Comparison of ENCODE assay signal across 19 cellular contexts in the genomic region with DNA sequence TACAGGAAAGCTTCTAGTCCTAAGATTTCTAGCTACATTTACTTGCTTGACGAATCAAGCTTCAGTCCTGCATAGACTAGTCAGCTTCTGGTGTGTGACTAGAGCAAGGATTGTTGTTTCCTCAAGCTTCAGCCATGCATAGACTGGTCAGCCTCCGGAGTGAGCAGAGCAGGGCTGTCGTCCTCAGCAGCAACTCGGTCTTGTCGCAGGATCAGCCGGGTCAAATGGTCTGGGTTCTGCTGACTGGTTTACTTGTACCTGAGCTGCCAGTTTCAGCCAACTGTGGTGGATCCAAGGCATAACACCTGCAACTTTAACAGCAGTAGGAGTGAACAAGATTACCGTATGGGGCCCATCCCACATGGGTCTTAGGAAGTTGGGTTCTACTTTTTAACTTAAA.
"Had no signal": no experiment of that assay in that cellular context is flagged by ENCODE, and none has a peak within 500 bp of the region (broad histone marks: within the 10 kb centered on the region; RNA-seq: fewer than 3 reads in every experiment).

No MANE protein-coding gene starts in this region.

- H3K36me3 ChIP-seq: colonic mucosa, esophagus muscularis mucosa, heart right ventricle, lower lobe of right lung, neutrophil, prostate gland, spleen had no signal

- ATAC-seq: foreskin keratinocyte; heart right ventricle; left colon; left ventricle myocardium superior; lower lobe of right lung; natural killer cell; stimulated activated memory B cell treated with anti-CD40 and anti-IgM and Interleukin-4, amounts not matched to agents 10 μg/mL and 1 μg/mL and 100 μg/mL, for 72 hours had no signal

- H3K4me1 ChIP-seq: colonic mucosa, foreskin keratinocyte had no signal

- H3K9me3 ChIP-seq: colonic mucosa, esophagus muscularis mucosa, lower lobe of right lung, neutrophil, prostate gland had no signal

- FAIRE-seq: endothelial cell of umbilical vein, islet of Langerhans had no signal

- DNase-seq: colonic mucosa; effector CD8-positive, alpha-beta T cell; foreskin keratinocyte; glutamatergic neuron; heart right ventricle; hippocampal formation; left colon; left ventricle myocardium superior; lower lobe of right lung; natural killer cell; spleen; stimulated activated CD4-positive, alpha-beta T cell treated with anti-CD3 and anti-CD28 coated beads, Interleukin-4, amount 100 ng/mL, for 4 hours had no signal

- H3K27ac ChIP-seq: colonic mucosa, esophagus muscularis mucosa, foreskin keratinocyte, heart right ventricle, lower lobe of right lung, neutrophil, prostate gland, skin epidermis, spleen had no signal

- H3K4me3 ChIP-seq: colonic mucosa, esophagus muscularis mucosa, heart right ventricle, lower lobe of right lung, prostate gland, skin epidermis, spleen had no signal

- H3K27me3 ChIP-seq: colonic mucosa, esophagus muscularis mucosa had no signal
